ENCODE assay signal across 25 cellular contexts in the genomic region with DNA sequence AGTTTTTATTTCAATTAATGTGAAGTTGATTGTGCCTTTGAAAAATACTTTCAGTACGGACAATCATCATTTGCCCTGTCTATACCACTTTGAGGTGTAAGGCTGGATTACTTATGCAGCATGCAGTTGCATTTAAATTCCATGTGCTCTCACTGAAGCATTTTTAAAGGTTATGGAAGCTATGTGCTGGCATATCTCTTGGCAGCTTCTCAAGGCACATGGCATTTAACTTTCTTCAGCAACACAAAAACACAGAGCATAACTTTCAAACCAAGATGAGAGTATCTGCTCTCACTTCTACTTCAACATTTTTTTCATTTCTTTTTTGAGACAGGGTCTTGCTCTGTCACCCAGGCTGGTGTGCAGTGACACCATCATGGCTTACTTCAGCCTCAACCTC.
A peak's percentile ranks its signal among the peaks of the same experiment; 100 is the strongest.
DNase-seq lines count a peak whose midpoint lies in the region; ATAC-seq and TF ChIP-seq lines count a peak whose summit lies in the region.
"Had no signal": no experiment of that assay in that cellular context is flagged by ENCODE, and none has a peak within 500 bp of the region (broad histone marks: within the 10 kb centered on the region; RNA-seq: fewer than 3 reads in every experiment).

No MANE protein-coding gene starts in this region.

- H3K27ac Mint-ChIP-seq in MCF 10A (ENCODE audit: low read depth, unreplicated experiment) (no peak overlapping the region), immature natural killer cell (no peak overlapping the region)
- no peak overlapping the region for H3K27ac Mint-ChIP-seq in activated T-helper 1 cell treated with anti-CD3 and anti-CD28 coated beads, Interleukin-12 subunit alpha, Interleukin-12 subunit beta, Interleukin-2, Interleukin-4 antibody, amounts not matched to agents 30 ng/mL and 10 ng/mL and 1 ng/mL, durations not matched to agents 14 hours and 24 hours and 36 hours
- H3K27ac Mint-ChIP-seq: activated naive CD8-positive, alpha-beta T cell treated with anti-CD3 and anti-CD28 coated beads, Interleukin-2, amount 10 ng/mL, durations not matched to agents 7 days and 5 days; GM23338; natural killer cell; type B pancreatic cell had no signal

- H3K79me2 ChIP-seq in mammary epithelial cell (ENCODE audit: insufficient read depth, low read length): no peaks in the 10 kb centered on the region

- 100% methylated on average over 1 of the region's 1 CpG for WGBS in mammary epithelial cell (ENCODE audit: low coverage, missing lambda C conversion rate)

- dilution Hi-C loops in mammary epithelial cell (cut with HindIII; ENCODE audit: low sequenced_read_pairs): no loop called here

- peaks cover 3% of the 10 kb centered on the region for H3K9me3 ChIP-seq in mammary epithelial cell (replicated peaks; ENCODE audit: insufficient read depth, low read length)
- H3K9me3 ChIP-seq: gastroesophageal sphincter had no signal

- CTCF ChIA-PET in mammary epithelial cell (lab: Charles Lee; ENCODE audit: low non-redundant PET): no interaction called here
- CTCF ChIA-PET in MCF 10A (lab: Yijun Ruan, JAX): no interaction called here

- no peaks in the 10 kb centered on the region for H3K27me3 Mint-ChIP-seq in MCF 10A (ENCODE audit: insufficient read depth, unreplicated experiment)
- peaks cover 0 to 2% (median 2%) of the 10 kb centered on the region in 3 donors for H3K27me3 Mint-ChIP-seq in immature natural killer cell (ENCODE audit: low read depth in 3 of 3)
- no peaks in the 10 kb centered on the region for H3K27me3 Mint-ChIP-seq in activated T-helper 1 cell treated with anti-CD3 and anti-CD28 coated beads, Interleukin-12 subunit alpha, Interleukin-12 subunit beta, Interleukin-2, Interleukin-4 antibody, amounts not matched to agents 30 ng/mL and 10 ng/mL and 1 ng/mL, durations not matched to agents 14 hours and 24 hours and 36 hours (ENCODE audit: insufficient read depth)
- H3K27me3 Mint-ChIP-seq: activated naive CD8-positive, alpha-beta T cell treated with anti-CD3 and anti-CD28 coated beads, Interleukin-2, amount 10 ng/mL, durations not matched to agents 7 days and 5 days; type B pancreatic cell had no signal

- TF ChIP-seq CTCF in mammary epithelial cell (conservative IDR thresholded peaks at IDR 0.05 in 1 of 2, IDR thresholded peaks at IDR 0.05 in 1 of 2; ENCODE audit: extremely low read depth in 1 of 2, insufficient read depth in 1 of 2, low read depth in 1 of 2, low read length in 2 of 2) (no peak), MCF 10A (IDR thresholded peaks at IDR 0.05; ENCODE audit: unreplicated experiment) (no peak), astrocyte of the spinal cord (IDR thresholded peaks at IDR 0.05; ENCODE audit: low read depth, low read length) (no peak), foreskin keratinocyte (conservative IDR thresholded peaks at IDR 0.05) (no peak)

- BruUV-seq in mammary epithelial cell (replicated peaks; lab: Mats Ljungman, UMichigan): no TSS peak
- BruUV-seq in MCF 10A (replicated peaks; lab: Mats Ljungman, UMichigan): no TSS peak

- no peaks in the 10 kb centered on the region for H4K20me1 ChIP-seq in mammary epithelial cell (ENCODE audit: insufficient read depth, low read length)
- H4K20me1 ChIP-seq: BLaER1 treated with 17β-estradiol and CSF1 and Interleukin-3, amounts not matched to agents 10 nM and 100 nM had no signal

- no peak overlapping the region for H3K4me2 ChIP-seq in mammary epithelial cell (ENCODE audit: insufficient read depth, low read depth, low read length)
- H3K4me2 ChIP-seq: BLaER1 treated with 17β-estradiol and CSF1 and Interleukin-3, amounts not matched to agents 10 nM and 100 nM; GM23338 had no signal

- H3K27me3 ChIP-seq in mammary epithelial cell (ENCODE audit: insufficient read depth, low read length) (no peaks in the 10 kb centered on the region), foreskin keratinocyte (no peaks in the 10 kb centered on the region)
- H3K27me3 ChIP-seq: BLaER1 treated with 17β-estradiol and CSF1 and Interleukin-3, amounts not matched to agents 10 nM and 100 nM; cardiac muscle cell; gastroesophageal sphincter had no signal

- H3K4me3 ChIP-seq in mammary epithelial cell (replicated peaks in 1 of 3; ENCODE audit: insufficient read depth in 1 of 3, low read depth in 2 of 3, low read length in 3 of 3): no peak overlapping the region
- H3K4me3 ChIP-seq in astrocyte of the spinal cord (ENCODE audit: low read depth, low read length): no peak overlapping the region
- H3K4me3 ChIP-seq: BLaER1 treated with 17β-estradiol and CSF1 and Interleukin-3, amounts not matched to agents 10 nM and 100 nM; cardiac muscle cell; gastroesophageal sphincter; GM23338 had no signal

- H2AFZ ChIP-seq in mammary epithelial cell (ENCODE audit: low read depth, low read length): no peak overlapping the region
- H2AFZ ChIP-seq: GM23338 had no signal

- intact Hi-C loops in mammary epithelial cell (cut with micrococcal nuclease) (no loop called here), MCF 10A (cut with micrococcal nuclease) (no loop called here)
- intact Hi-C loops in activated T-helper 1 cell treated with anti-CD3 and anti-CD28 coated beads, Interleukin-12 subunit alpha, Interleukin-12 subunit beta, Interleukin-2, Interleukin-4 antibody, amounts not matched to agents 30 ng/mL and 10 ng/mL and 1 ng/mL, durations not matched to agents 14 hours and 24 hours and 36 hours (cut with micrococcal nuclease): no loop called here

- H3K4me1 Mint-ChIP-seq in MCF 10A (ENCODE audit: insufficient read depth, unreplicated experiment): peaks cover 11% of the 10 kb centered on the region
- H3K4me1 Mint-ChIP-seq in immature natural killer cell: no peaks in the 10 kb centered on the region
- peaks cover 22% of the 10 kb centered on the region for H3K4me1 Mint-ChIP-seq in activated T-helper 1 cell treated with anti-CD3 and anti-CD28 coated beads, Interleukin-12 subunit alpha, Interleukin-12 subunit beta, Interleukin-2, Interleukin-4 antibody, amounts not matched to agents 30 ng/mL and 10 ng/mL and 1 ng/mL, durations not matched to agents 14 hours and 24 hours and 36 hours (ENCODE audit: low read depth)
- H3K4me1 Mint-ChIP-seq: GM23338, natural killer cell had no signal

- H3K36me3 Mint-ChIP-seq in MCF 10A (ENCODE audit: insufficient read depth, unreplicated experiment) (no peaks in the 10 kb centered on the region), immature natural killer cell (no peaks in the 10 kb centered on the region)
- peaks cover 4% of the 10 kb centered on the region for H3K36me3 Mint-ChIP-seq in activated T-helper 1 cell treated with anti-CD3 and anti-CD28 coated beads, Interleukin-12 subunit alpha, Interleukin-12 subunit beta, Interleukin-2, Interleukin-4 antibody, amounts not matched to agents 30 ng/mL and 10 ng/mL and 1 ng/mL, durations not matched to agents 14 hours and 24 hours and 36 hours (ENCODE audit: low read depth)
- H3K36me3 Mint-ChIP-seq: natural killer cell, type B pancreatic cell had no signal

- peaks cover 7% of the 10 kb centered on the region for H3K4me1 ChIP-seq in mammary epithelial cell (ENCODE audit: insufficient read depth, low read length)
- H3K4me1 ChIP-seq in foreskin keratinocyte: peaks cover 17% of the 10 kb centered on the region
- H3K4me1 ChIP-seq: Caco-2, gastroesophageal sphincter had no signal

- POLR2A ChIA-PET in MCF 10A (lab: Yijun Ruan, JAX): no interaction called here

- in situ Hi-C loops in mammary epithelial cell (cut with MboI; ENCODE audit: low sequenced_read_pairs in 2 of 2): no loop called here
- in situ Hi-C loops in astrocyte of the spinal cord (cut with HindIII; ENCODE audit: low sequenced_read_pairs): no loop called here

- DNase-seq in mammary epithelial cell (peak; percentile 7), MCF 10A (ENCODE audit: unreplicated experiment) (no peak), M059J (ENCODE audit: low read depth) (peak; percentile 48), astrocyte of the spinal cord (ENCODE audit: low read depth, low spot score) (peak; percentile 24), foreskin keratinocyte (no peak), foreskin melanocyte (no peak), immature natural killer cell (no peak)
- DNase-seq in activated T-helper 1 cell treated with anti-CD3 and anti-CD28 coated beads, Interleukin-12 subunit alpha, Interleukin-12 subunit beta, Interleukin-2, Interleukin-4 antibody, amounts not matched to agents 30 ng/mL and 10 ng/mL and 1 ng/mL, durations not matched to agents 14 hours and 24 hours and 36 hours (ENCODE audit: low spot score): no peak
- DNase-seq: activated CD4-positive, alpha-beta T cell treated with anti-CD3 and anti-CD28 coated beads for 4 hours; activated naive CD8-positive, alpha-beta T cell treated with anti-CD3 and anti-CD28 coated beads, Interleukin-2, amount 10 ng/mL, durations not matched to agents 7 days and 5 days; Caco-2; natural killer cell; NCI-H1092 treated with DMSO at 0.1 percent for 48 hours; NCI-H2029; NCI-H446; SIG-M5; stimulated activated CD4-positive, alpha-beta T cell treated with anti-CD3 and anti-CD28 coated beads, Interleukin-12 subunit alpha, Interleukin-12 subunit beta, amount 100 ng/mL, for 4 hours; stimulated activated CD4-positive, alpha-beta T cell treated with anti-CD3 and anti-CD28 coated beads, Interleukin-4, amount 100 ng/mL, for 4 hours; T-helper 2 cell had no signal

- H3K36me3 ChIP-seq in mammary epithelial cell (ENCODE audit: insufficient read depth, low read length): no peaks in the 10 kb centered on the region
- H3K36me3 ChIP-seq: cardiac muscle cell, gastroesophageal sphincter had no signal

- no peak for ATAC-seq in foreskin keratinocyte
- ATAC-seq: gastroesophageal sphincter, GM23338, natural killer cell had no signal

- no peak overlapping the region for H3K9ac ChIP-seq in mammary epithelial cell (ENCODE audit: insufficient read depth, low read length)
- H3K9ac ChIP-seq: BLaER1 treated with 17β-estradiol and CSF1 and Interleukin-3, amounts not matched to agents 10 nM and 100 nM had no signal

- H3K27ac ChIP-seq in mammary epithelial cell (ENCODE audit: insufficient read depth, low read depth, low read length) (no peak overlapping the region), foreskin keratinocyte (peak overlapping the region; percentile 15)
- H3K27ac ChIP-seq: BLaER1 treated with 17β-estradiol and CSF1 and Interleukin-3, amounts not matched to agents 10 nM and 100 nM; cardiac muscle cell; gastroesophageal sphincter had no signal

- H3K9me3 Mint-ChIP-seq in MCF 10A (ENCODE audit: unreplicated experiment): no peaks in the 10 kb centered on the region
- H3K9me3 Mint-ChIP-seq in immature natural killer cell: peaks cover 0 to 2% (median 0%) of the 10 kb centered on the region in 6 donors
- H3K9me3 Mint-ChIP-seq in activated T-helper 1 cell treated with anti-CD3 and anti-CD28 coated beads, Interleukin-12 subunit alpha, Interleukin-12 subunit beta, Interleukin-2, Interleukin-4 antibody, amounts not matched to agents 30 ng/mL and 10 ng/mL and 1 ng/mL, durations not matched to agents 14 hours and 24 hours and 36 hours: peaks cover 15% of the 10 kb centered on the region
- H3K9me3 Mint-ChIP-seq: natural killer cell, type B pancreatic cell had no signal

- no peak overlapping the region for H3K4me3 Mint-ChIP-seq in MCF 10A (ENCODE audit: unreplicated experiment)
- no peak overlapping the region for H3K4me3 Mint-ChIP-seq in immature natural killer cell
- no peak overlapping the region for H3K4me3 Mint-ChIP-seq in activated T-helper 1 cell treated with anti-CD3 and anti-CD28 coated beads, Interleukin-12 subunit alpha, Interleukin-12 subunit beta, Interleukin-2, Interleukin-4 antibody, amounts not matched to agents 30 ng/mL and 10 ng/mL and 1 ng/mL, durations not matched to agents 14 hours and 24 hours and 36 hours
- H3K4me3 Mint-ChIP-seq: activated naive CD8-positive, alpha-beta T cell treated with anti-CD3 and anti-CD28 coated beads, Interleukin-2, amount 10 ng/mL, durations not matched to agents 7 days and 5 days; GM23338; mesothelial cell of epicardium; natural killer cell; type B pancreatic cell had no signal

Comparison
In these comparisons a context has a peak if more than half of its experiments do, and no peak if none do; other contexts are left out.
1. DNase-seq: peak in mammary epithelial cell (single experiment), M059J (single experiment) and astrocyte of the spinal cord (single experiment); none in MCF 10A (single experiment), foreskin keratinocyte (0 of 2), foreskin melanocyte (single experiment), immature natural killer cell (0 of 3) and activated T-helper 1 cell treated with anti-CD3 and anti-CD28 coated beads, Interleukin-12 subunit alpha, Interleukin-12 subunit beta, Interleukin-2, Interleukin-4 antibody, amounts not matched to agents 30 ng/mL and 10 ng/mL and 1 ng/mL, durations not matched to agents 14 hours and 24 hours and 36 hours (single experiment).